In the genomic region with DNA sequence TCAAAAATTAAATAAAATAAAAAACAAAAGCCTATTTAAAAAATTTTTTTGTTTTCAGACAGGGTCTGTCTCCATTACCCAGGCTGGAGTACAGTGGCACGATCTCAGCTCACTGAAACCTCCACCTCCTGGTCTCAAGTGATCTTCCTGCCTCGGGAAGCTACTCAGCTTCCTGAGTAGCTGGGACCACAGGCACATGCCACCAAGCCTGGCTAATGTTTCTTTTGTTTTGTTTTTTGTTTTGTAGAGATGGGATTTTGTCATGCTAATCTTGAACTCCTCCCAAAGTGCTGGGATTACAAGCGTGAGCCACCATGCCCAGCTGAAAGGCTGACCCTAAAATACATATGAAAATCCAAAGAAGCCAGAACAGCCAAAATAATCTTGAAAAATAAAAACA, we compare ENCODE assay signal across 23 cellular contexts. TPM values are rescaled to one million over a fixed set of nuclear protein-coding genes. Genes with fewer than 3 reads are reported as not detected.
DNase-seq lines count a peak whose midpoint lies in the region; ATAC-seq, FAIRE-seq and TF ChIP-seq lines count a peak whose summit lies in the region.
"Had no signal": no experiment of that assay in that cellular context is flagged by ENCODE, and none has a peak within 500 bp of the region (broad histone marks: within the 10 kb centered on the region; RNA-seq: fewer than 3 reads in every experiment).

No MANE protein-coding gene starts in this region.

- peaks cover 0 to 26% (median 0%) of the 10 kb centered on the region in 11 experiments; a peak in 9 of 22 replicates for H4K20me1 ChIP-seq in BLaER1 treated with 17β-estradiol and CSF1 and Interleukin-3, amounts not matched to agents 10 nM and 100 nM
- H4K20me1 ChIP-seq in endothelial cell of umbilical vein (replicated peaks; ENCODE audit: control insufficient read depth, extremely low read depth, insufficient read depth, low read length), result no peaks in the 10 kb centered on the region

- no peaks in the 10 kb centered on the region for H3K9me3 ChIP-seq in BLaER1 treated with 17β-estradiol and CSF1 and Interleukin-3, amounts not matched to agents 10 nM and 100 nM (replicated peaks in 1 of 11)
- H3K9me3 ChIP-seq in HUES6 (ENCODE audit: control insufficient read depth, insufficient read depth, low read depth, low read length), result no peaks in the 10 kb centered on the region
- H3K9me3 ChIP-seq in endothelial cell of umbilical vein (replicated peaks; ENCODE audit: control insufficient read depth, insufficient read depth, low read length), result no peaks in the 10 kb centered on the region
- no peaks in the 10 kb centered on the region for H3K9me3 ChIP-seq in mesenchymal stem cell (ENCODE audit: control insufficient read depth, low read length)
- H3K9me3 ChIP-seq: BE2C, MG63, SK-N-SH had no signal

- no peak overlapping the region for H2BK5ac ChIP-seq in mesenchymal stem cell (ENCODE audit: low read depth, low read length, poor library complexity, severe bottlenecking)

- H3K79me1 ChIP-seq in mesenchymal stem cell (replicated peaks; ENCODE audit: low read length, poor library complexity, severe bottlenecking), result no peaks in the 10 kb centered on the region

- no peak overlapping the region for H2AK5ac ChIP-seq in mesenchymal stem cell (ENCODE audit: low read length, severe bottlenecking)

- no peak overlapping the region for H3K23ac ChIP-seq in mesenchymal stem cell (ENCODE audit: low read length in 2 of 2)

- CTCF ChIA-PET in endothelial cell of umbilical vein (lab: Charles Lee), result interaction anchor here (0.7 kb wide), 1 partner anchor 262 kb away, joined by 3 read pairs; no protein-coding TSS in a partner anchor

- no peak overlapping the region for H3K4me3 Mint-ChIP-seq in activated CD4-positive, alpha-beta T cell treated with anti-CD3 and anti-CD28 coated beads, Interleukin-2, amount 10 ng/mL, durations not matched to agents 24 days and 14 days
- H3K4me3 Mint-ChIP-seq: CD4-positive, alpha-beta memory T cell had no signal

- no peaks in the 10 kb centered on the region for H3K79me2 ChIP-seq in endothelial cell of umbilical vein (ENCODE audit: control insufficient read depth, insufficient read depth, low read length)

- WGBS in mesenchymal stem cell, result 70% methylated on average over 3 of the region's 3 CpGs

- no peaks in the 10 kb centered on the region for H3K27me3 Mint-ChIP-seq in activated CD4-positive, alpha-beta T cell treated with anti-CD3 and anti-CD28 coated beads, Interleukin-2, amount 10 ng/mL, durations not matched to agents 24 days and 14 days
- H3K27me3 Mint-ChIP-seq: CD4-positive, alpha-beta memory T cell had no signal

- peak overlapping the region in 7 of 11 experiments; percentile 8 to 40 (median 21); a peak in 8 of 22 replicates for H3K4me2 ChIP-seq in BLaER1 treated with 17β-estradiol and CSF1 and Interleukin-3, amounts not matched to agents 10 nM and 100 nM
- H3K4me2 ChIP-seq in endothelial cell of umbilical vein (ENCODE audit: insufficient read depth, low read length), result no peak overlapping the region
- H3K4me2 ChIP-seq in mesenchymal stem cell (ENCODE audit: low read length, poor library complexity, severe bottlenecking), result peak overlapping the region; percentile 34
- H3K4me2 ChIP-seq: SK-N-SH had no signal

- no peak for ATAC-seq in HG03457 (IDR thresholded peaks at IDR 0.05; ENCODE audit: unreplicated experiment)
- ATAC-seq: GM12878 had no signal

- peaks cover 2% of the 10 kb centered on the region for H3K4me1 Mint-ChIP-seq in activated CD4-positive, alpha-beta T cell treated with anti-CD3 and anti-CD28 coated beads, Interleukin-2, amount 10 ng/mL, durations not matched to agents 24 days and 14 days

- H3K9me1 ChIP-seq in endothelial cell of umbilical vein (replicated peaks; ENCODE audit: control insufficient read depth, extremely low read depth, insufficient read depth, low read length), result no peaks in the 10 kb centered on the region

- H2BK15ac ChIP-seq in mesenchymal stem cell (ENCODE audit: low read depth, poor library complexity, severe bottlenecking), result no peak overlapping the region

- no peak for TF ChIP-seq POLR2A in endothelial cell of umbilical vein (IDR thresholded peaks at IDR 0.05; ENCODE audit: low read depth, low read length)

- POLR2A ChIA-PET in endothelial cell of umbilical vein (lab: Charles Lee), result no interaction called here

- peaks cover 0 to 25% (median 15%) of the 10 kb centered on the region in 10 experiments; a peak in 14 of 20 replicates for H3K4me1 ChIP-seq in BLaER1 treated with 17β-estradiol and CSF1 and Interleukin-3, amounts not matched to agents 10 nM and 100 nM
- peaks cover 17% of the 10 kb centered on the region for H3K4me1 ChIP-seq in HUES6 (ENCODE audit: control insufficient read depth, insufficient read depth, low read length)
- peaks cover 40% of the 10 kb centered on the region for H3K4me1 ChIP-seq in endothelial cell of umbilical vein (ENCODE audit: control insufficient read depth, extremely low read depth, insufficient read depth, low read length)
- peaks cover 7% of the 10 kb centered on the region for H3K4me1 ChIP-seq in mesenchymal stem cell (ENCODE audit: control insufficient read depth, insufficient read depth, low read depth, low read length)
- H3K4me1 ChIP-seq: BE2C had no signal

- H2AFZ ChIP-seq in endothelial cell of umbilical vein (ENCODE audit: low read depth, low read length) (no peak overlapping the region), mesenchymal stem cell (ENCODE audit: low read depth, low read length) (no peak overlapping the region)

- peaks cover 8 to 26% (median 19%) of the 10 kb centered on the region in 11 experiments; a peak in 20 of 22 replicates for H3K36me3 ChIP-seq in BLaER1 treated with 17β-estradiol and CSF1 and Interleukin-3, amounts not matched to agents 10 nM and 100 nM
- H3K36me3 ChIP-seq in HUES6 (ENCODE audit: control insufficient read depth, insufficient read depth, low read length) (peaks cover 10% of the 10 kb centered on the region), endothelial cell of umbilical vein (ENCODE audit: control insufficient read depth in 2 of 2, extremely low read depth in 1 of 2, insufficient read depth in 2 of 2, low read length in 2 of 2) (no peaks in the 10 kb centered on the region), mesenchymal stem cell (ENCODE audit: control insufficient read depth in 1 of 2, insufficient read depth in 2 of 2, low read depth in 1 of 2, low read length in 2 of 2) (peaks cover 3 to 13% of the 10 kb centered on the region in 2 experiments)

- DNase-seq in endothelial cell of umbilical vein (ENCODE audit: low read depth, low spot score), result peak; percentile 30
- no peak for DNase-seq in mesenchymal stem cell
- DNase-seq in activated CD4-positive, alpha-beta T cell treated with anti-CD3 and anti-CD28 coated beads, Interleukin-2, amount 10 ng/mL, durations not matched to agents 24 days and 14 days, result no peak
- DNase-seq in NCI-H1436 treated with DMSO at 0.1 percent for 48 hours (lab: John Stamatoyannopoulos, UW), result no peak
- no peak for DNase-seq in DMS 273 (lab: John Stamatoyannopoulos, UW; ENCODE audit: unreplicated experiment)
- DNase-seq: BE2C; CD4-positive, alpha-beta memory T cell; GOT3; Kasumi-1; MG63; NCI-H1092 treated with DMSO at 0.1 percent for 48 hours; NCI-H524; NCI-H82; RPMI8226; SHP77 treated with DMSO at 0.1 percent for 48 hours; SK-N-SH had no signal

- TF ChIP-seq CTCF in endothelial cell of umbilical vein (IDR thresholded peaks at IDR 0.05; ENCODE audit: extremely low read depth in 1 of 2, insufficient read depth in 1 of 2, low read depth in 1 of 2, low read length in 2 of 2), result no peak

- BruUV-seq in endothelial cell of umbilical vein (replicated peaks; lab: Mats Ljungman, UMichigan), result no TSS peak

- H3K27ac ChIP-seq in BLaER1 treated with 17β-estradiol and CSF1 and Interleukin-3, amounts not matched to agents 10 nM and 100 nM, result peak overlapping the region in 2 of 11 experiments; percentile 15 to 29; a peak in 1 of 22 replicates
- H3K27ac ChIP-seq in HUES6 (ENCODE audit: low read depth, low read length), result peak overlapping the region; percentile 98
- H3K27ac ChIP-seq in endothelial cell of umbilical vein (ENCODE audit: insufficient read depth, low read depth, low read length), result peak overlapping the region; percentile 22
- no peak overlapping the region for H3K27ac ChIP-seq in mesenchymal stem cell (ENCODE audit: low read length, poor library complexity, severe bottlenecking)

- dilution Hi-C loops in endothelial cell of umbilical vein (cut with MboI; ENCODE audit: extremely low pct_ligation_motif_present, low sequenced_read_pairs), result no loop called here

- H4K91ac ChIP-seq in mesenchymal stem cell (ENCODE audit: low read length), result no peak overlapping the region

- H3K4me3 ChIP-seq in BLaER1 treated with 17β-estradiol and CSF1 and Interleukin-3, amounts not matched to agents 10 nM and 100 nM, result no peak overlapping the region
- H3K4me3 ChIP-seq in HUES6 (ENCODE audit: low read depth, low read length) (no peak overlapping the region; the same call in 1 of the 2 replicates), endothelial cell of umbilical vein (replicated peaks in 1 of 3; ENCODE audit: insufficient read depth in 1 of 3, low read depth in 1 of 3, low read length in 3 of 3) (no peak overlapping the region), mesenchymal stem cell (ENCODE audit: insufficient read depth in 1 of 2, low read depth in 1 of 2, low read length in 2 of 2) (no peak overlapping the region)
- H3K4me3 ChIP-seq: GM12878, MG63 had no signal

- H3K27me3 ChIP-seq in BLaER1 treated with 17β-estradiol and CSF1 and Interleukin-3, amounts not matched to agents 10 nM and 100 nM, result no peaks in the 10 kb centered on the region
- H3K27me3 ChIP-seq in HUES6 (ENCODE audit: control insufficient read depth, insufficient read depth, low read length) (no peaks in the 10 kb centered on the region), endothelial cell of umbilical vein (ENCODE audit: control insufficient read depth in 2 of 2, insufficient read depth in 2 of 2, low read length in 2 of 2) (no peaks in the 10 kb centered on the region), mesenchymal stem cell (ENCODE audit: control insufficient read depth in 1 of 2, insufficient read depth in 1 of 2, low read length in 2 of 2) (no peaks in the 10 kb centered on the region)
- H3K27me3 ChIP-seq: BE2C, MG63 had no signal

- H3K36me3 Mint-ChIP-seq in activated CD4-positive, alpha-beta T cell treated with anti-CD3 and anti-CD28 coated beads, Interleukin-2, amount 10 ng/mL, durations not matched to agents 24 days and 14 days (ENCODE audit: low read depth), result peaks cover 9% of the 10 kb centered on the region

- H3K14ac ChIP-seq in mesenchymal stem cell (ENCODE audit: low read length in 2 of 2), result no peak overlapping the region

- H3K9me3 Mint-ChIP-seq in activated CD4-positive, alpha-beta T cell treated with anti-CD3 and anti-CD28 coated beads, Interleukin-2, amount 10 ng/mL, durations not matched to agents 24 days and 14 days, result no peaks in the 10 kb centered on the region
- H3K9me3 Mint-ChIP-seq: CD4-positive, alpha-beta memory T cell had no signal

- FAIRE-seq in endothelial cell of umbilical vein (lab: Jason Lieb, UNC), result peak; percentile 88
- FAIRE-seq: GM12878, GM19239 had no signal

- no peak overlapping the region for H2BK120ac ChIP-seq in mesenchymal stem cell (ENCODE audit: low read depth, low read length)

- no peak overlapping the region for H3K18ac ChIP-seq in mesenchymal stem cell (ENCODE audit: low read depth in 1 of 2, low read length in 2 of 2)

- H3K27ac Mint-ChIP-seq in activated CD4-positive, alpha-beta T cell treated with anti-CD3 and anti-CD28 coated beads, Interleukin-2, amount 10 ng/mL, durations not matched to agents 24 days and 14 days, result no peak overlapping the region
- H3K27ac Mint-ChIP-seq: CD4-positive, alpha-beta memory T cell had no signal

- no peak overlapping the region for H3K4ac ChIP-seq in mesenchymal stem cell (ENCODE audit: low read depth in 1 of 2, low read length in 2 of 2)

- intact Hi-C loops in endothelial cell of umbilical vein (cut with micrococcal nuclease), result loop anchor here (5.0 kb wide), 2 partner anchors 103 to 232 kb away; a partner anchor contains a TSS
- intact Hi-C loops in activated CD4-positive, alpha-beta T cell treated with anti-CD3 and anti-CD28 coated beads, Interleukin-2, amount 10 ng/mL, durations not matched to agents 24 days and 14 days (cut with micrococcal nuclease), result no loop called here

- no peak overlapping the region for H4K8ac ChIP-seq in mesenchymal stem cell (ENCODE audit: low read length)

- H2BK12ac ChIP-seq in mesenchymal stem cell (ENCODE audit: low read length in 2 of 2), result no peak overlapping the region

- no peak overlapping the region for H3K9ac ChIP-seq in BLaER1 treated with 17β-estradiol and CSF1 and Interleukin-3, amounts not matched to agents 10 nM and 100 nM
- H3K9ac ChIP-seq in HUES6 (ENCODE audit: low read length) (peak overlapping the region; percentile 74), endothelial cell of umbilical vein (replicated peaks; ENCODE audit: extremely low read depth, insufficient read depth, low read length) (no peak overlapping the region), mesenchymal stem cell (ENCODE audit: low read length) (no peak overlapping the region)
- H3K9ac ChIP-seq: SK-N-SH had no signal

RNA-seq across cellular contexts. Expression of a gene that starts 20.4 kb away (rescaled TPM):
- 31.8 and 34.9 TPM in 2 replicates for total RNA-seq in endothelial cell of umbilical vein
- polyA plus RNA-seq in endothelial cell of umbilical vein, result 28.2 and 29.5 TPM in 2 replicates
- 28.1 and 29.0 TPM in 2 replicates for polyA plus RNA-seq in endothelial cell of umbilical vein (2011; cell fraction: cytosol; rRNA removed)
- polyA plus RNA-seq in endothelial cell of umbilical vein (2011; cell fraction: nucleus; rRNA removed), result 44.3 and 44.8 TPM in 2 replicates
- 19.3 and 19.9 TPM in 2 replicates for polyA plus RNA-seq in endothelial cell of umbilical vein (2012)
- polyA minus RNA-seq in endothelial cell of umbilical vein, result 34.6 and 35.9 TPM in 2 replicates
- polyA minus RNA-seq in endothelial cell of umbilical vein (2011; cell fraction: cytosol; rRNA and poly(A)+ RNA removed), result 13.7 TPM
- polyA minus RNA-seq in endothelial cell of umbilical vein (2011; cell fraction: nucleus; rRNA and poly(A)+ RNA removed), result 16.3 and 17.2 TPM in 2 replicates
- 9.9 TPM for polyA plus RNA-seq in mesenchymal stem cell (2013, experiment 1 of 2)
- 9.7 TPM for polyA plus RNA-seq in mesenchymal stem cell (2013, experiment 2 of 2)
- total RNA-seq in activated CD4-positive, alpha-beta T cell treated with anti-CD3 and anti-CD28 coated beads, Interleukin-2, amount 10 ng/mL, durations not matched to agents 24 days and 14 days, result 53.3 and 55.0 TPM in 2 replicates

RNA-seq across cellular contexts. Expression of a gene that starts 56.1 kb away (rescaled TPM):
- 0.69 and 2.1 TPM in 2 replicates for total RNA-seq in endothelial cell of umbilical vein
- polyA plus RNA-seq in endothelial cell of umbilical vein, result 1.1 and 2.1 TPM in 2 replicates
- 0.58 and 1.4 TPM in 2 replicates for polyA plus RNA-seq in endothelial cell of umbilical vein (2011; cell fraction: cytosol; rRNA removed)
- polyA plus RNA-seq in endothelial cell of umbilical vein (2011; cell fraction: nucleus; rRNA removed), result 0.36 and 0.97 TPM in 2 replicates
- 0.50 and 0.61 TPM in 2 replicates for polyA plus RNA-seq in endothelial cell of umbilical vein (2012)
- 0.21 and 0.58 TPM in 2 replicates for polyA minus RNA-seq in endothelial cell of umbilical vein
- not detected for polyA minus RNA-seq in endothelial cell of umbilical vein (2011; cell fraction: cytosol; rRNA and poly(A)+ RNA removed)
- polyA minus RNA-seq in endothelial cell of umbilical vein (2011; cell fraction: nucleus; rRNA and poly(A)+ RNA removed), result 0.38 and 0.91 TPM in 2 replicates
- 0.22 TPM for polyA plus RNA-seq in mesenchymal stem cell (2013, experiment 1 of 2)
- polyA plus RNA-seq in mesenchymal stem cell (2013, experiment 2 of 2), result 0.22 TPM
- total RNA-seq in activated CD4-positive, alpha-beta T cell treated with anti-CD3 and anti-CD28 coated beads, Interleukin-2, amount 10 ng/mL, durations not matched to agents 24 days and 14 days, result 0.33 and 0.47 TPM in 2 replicates
- total RNA-seq: A172, GM12878, HT-29 had no signal
